In the genomic region with DNA sequence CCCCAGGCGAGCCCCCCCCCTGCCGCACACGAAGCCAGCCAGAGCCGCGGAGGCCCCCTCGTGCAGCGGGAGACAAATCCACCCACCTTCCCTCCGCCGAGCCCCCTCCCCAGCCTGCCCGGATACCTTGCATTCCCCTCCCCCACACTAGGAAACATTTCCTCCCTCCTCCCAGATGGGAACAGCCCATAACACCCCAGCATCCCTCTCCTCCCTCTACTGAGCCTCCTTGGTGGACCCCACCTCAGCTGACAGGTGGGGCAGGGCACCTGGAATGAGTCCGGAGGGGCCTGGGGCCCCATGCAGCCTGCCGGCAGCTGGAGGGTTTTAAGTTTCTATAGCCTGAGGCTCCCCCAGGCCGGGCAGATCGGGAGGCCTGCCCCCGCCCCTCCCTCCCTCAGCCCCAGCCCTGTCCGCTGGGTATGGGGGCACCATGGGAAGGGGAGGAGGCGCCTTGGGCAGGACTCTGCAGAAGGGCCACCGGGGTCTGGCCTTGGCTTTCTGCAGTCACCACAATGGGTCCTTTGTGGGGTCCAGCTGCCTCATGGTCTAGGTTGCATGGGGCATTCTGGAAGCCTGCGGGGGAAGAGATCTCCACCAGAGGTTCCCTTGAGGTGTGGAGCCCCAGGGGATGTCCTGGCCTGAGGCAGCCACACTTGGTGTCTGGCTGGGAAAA, we compare ENCODE assay signal across 8 cellular contexts. TPM values are rescaled to one million over a fixed set of nuclear protein-coding genes. Genes with fewer than 3 reads are reported as not detected.
DNase-seq lines count a peak whose midpoint lies in the region; ATAC-seq and TF ChIP-seq lines count a peak whose summit lies in the region.

No MANE protein-coding gene starts in this region.

- no peaks in the 10 kb centered on the region for H3K27me3 ChIP-seq in SU-DHL-6 (ENCODE audit: low read length)

- no peaks in the 10 kb centered on the region for H4K20me1 ChIP-seq in SU-DHL-6 (ENCODE audit: low read depth, low read length)

- H3K27ac Mint-ChIP-seq in naive B cell: peak overlapping the region; percentile 94 to 99 (median 98)

- no peak for TF ChIP-seq CTCF in SU-DHL-6 (IDR thresholded peaks at IDR 0.05; ENCODE audit: insufficient read depth, low read length, poor library complexity, severe bottlenecking)

- peak overlapping the region; percentile 88 to 95 (median 93) for H3K4me3 Mint-ChIP-seq in naive B cell

- H3K27ac ChIP-seq in SU-DHL-6 (ENCODE audit: low read depth, low read length): peak overlapping the region; percentile 88

- H3K9me3 Mint-ChIP-seq in naive B cell: no peaks in the 10 kb centered on the region

- no peak overlapping the region for H2AFZ ChIP-seq in SU-DHL-6 (ENCODE audit: low read depth, low read length, severe bottlenecking)

- H3K9me2 ChIP-seq in SU-DHL-6 (replicated peaks; ENCODE audit: insufficient read depth, low read length): no peaks in the 10 kb centered on the region

- H3K4me1 Mint-ChIP-seq in naive B cell: peaks cover 34 to 55% (median 55%) of the 10 kb centered on the region in 3 donors

- H3F3A ChIP-seq in SU-DHL-6 (ENCODE audit: insufficient read depth): 0 out of 2 replicates have a peak, but pooled peaks cover 15% of the 10 kb centered on the region

- H3K4me3 ChIP-seq in SU-DHL-6 (ENCODE audit: insufficient read depth, low read length, poor library complexity, severe bottlenecking): peak overlapping the region; percentile 98

- peak; percentile 29 for DNase-seq in activated T-cell treated with anti-CD3 and anti-CD28 coated beads, Interleukin-2, amount 50 U/mL, for 1 hour
- no peak for DNase-seq in activated T-cell treated with anti-CD3 and anti-CD28 coated beads for 4 hours
- no peak for DNase-seq in naive B cell
- DNase-seq in A172 (ENCODE audit: low spot score): no peak

- peak overlapping the region; percentile 76 for H3K4me2 ChIP-seq in SU-DHL-6 (ENCODE audit: low read depth, low read length, poor library complexity, severe bottlenecking)

- H3K9ac ChIP-seq in SU-DHL-6 (ENCODE audit: low read length): peak overlapping the region; percentile 76

- H3K36me3 ChIP-seq in SU-DHL-6 (ENCODE audit: low read length): no peaks in the 10 kb centered on the region

- H3K36me3 Mint-ChIP-seq in naive B cell: peaks cover 0 to under 1% of the 10 kb centered on the region in 2 donors

- H3K27me3 Mint-ChIP-seq in naive B cell: no peaks in the 10 kb centered on the region

- H3K9me3 ChIP-seq in SU-DHL-6 (ENCODE audit: insufficient read depth, low read length): no peaks in the 10 kb centered on the region

- H3K79me2 ChIP-seq in SU-DHL-6 (ENCODE audit: insufficient read depth, low read length): peaks cover 45% of the 10 kb centered on the region

- ATAC-seq in esophagus mucosa (peak; percentile 7), naive B cell (ENCODE audit: low read depth in 2 of 2) (no peak), HG03521 (IDR thresholded peaks at IDR 0.05; ENCODE audit: unreplicated experiment) (no peak), HG02571 (IDR thresholded peaks at IDR 0.05; ENCODE audit: unreplicated experiment) (no peak)

RNA-seq across cellular contexts. Expression of a gene that starts 0.7 kb away (rescaled TPM):
- total RNA-seq in esophagus mucosa: 58.3 TPM
- polyA plus RNA-seq in naive B cell (ENCODE audit: low read depth in 6 of 6): 10 to 100 TPM; 53.2 to 86.1 (median 64.4) TPM
- 87.2 and 91.6 TPM in 2 replicates for total RNA-seq in A172 (2014; rRNA removed; shearing (Covaris generic))
